Comparison of ENCODE assay signal across 8 cellular contexts in the genomic region with DNA sequence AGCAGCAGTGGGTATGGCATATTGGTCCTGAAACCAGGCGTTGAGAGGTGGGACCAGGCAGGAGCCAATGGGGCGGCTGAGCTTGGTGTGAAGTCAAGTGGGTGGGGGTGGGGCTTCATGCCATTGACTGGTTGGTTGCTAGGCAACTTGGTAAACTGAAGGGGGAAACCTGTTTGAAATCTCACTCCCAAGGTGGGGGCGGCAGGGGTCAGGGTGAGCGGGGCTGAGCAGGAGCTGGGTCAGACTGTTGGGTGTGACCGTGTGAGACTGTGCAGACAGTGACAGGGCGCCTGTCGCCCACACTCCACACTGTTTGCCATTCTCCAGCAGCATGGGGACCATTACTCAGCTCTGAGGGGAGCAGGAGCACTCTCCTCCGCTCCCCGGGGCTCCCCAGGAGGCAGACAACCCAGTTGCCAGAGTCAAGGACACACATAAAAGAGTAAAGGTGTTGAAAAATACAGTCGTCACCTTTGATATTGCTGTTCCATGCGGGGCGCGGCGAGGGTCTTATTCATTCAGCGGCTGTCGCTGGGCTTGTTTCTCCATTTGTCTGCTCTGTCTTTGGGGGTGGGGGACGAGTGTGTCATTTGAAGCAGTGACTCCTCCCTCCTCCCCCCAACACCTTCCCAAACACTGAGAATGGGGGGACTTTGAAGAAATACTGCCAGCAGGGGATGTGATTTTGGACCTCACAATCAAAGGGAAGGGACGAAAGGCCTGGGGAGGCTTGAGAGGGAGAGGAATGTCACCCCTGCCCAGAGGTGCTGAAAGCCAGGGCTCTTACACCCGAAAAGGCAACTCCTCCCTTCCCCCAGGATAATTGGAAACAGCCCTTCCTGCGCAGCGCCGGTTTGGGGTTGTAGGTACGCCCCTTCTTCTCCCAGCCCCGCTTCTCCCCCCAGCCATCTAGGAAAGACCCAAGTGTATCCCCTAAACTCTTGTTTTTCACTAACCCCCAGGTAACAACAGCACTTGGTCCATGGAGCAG. TPM values are rescaled to one million over a fixed set of nuclear protein-coding genes. Genes with fewer than 3 reads are reported as not detected.
DNase-seq lines count a peak whose midpoint lies in the region; TF ChIP-seq lines count a peak whose summit lies in the region.

No MANE protein-coding gene starts in this region.

- H3K27me3 ChIP-seq in HUES64 (ENCODE audit: insufficient read depth, low read length), result peaks cover 14% of the 10 kb centered on the region
- peaks cover 41% of the 10 kb centered on the region for H3K27me3 ChIP-seq in adipocyte (replicated peaks; ENCODE audit: control insufficient read depth, insufficient read depth, low read length)
- peaks cover 23% of the 10 kb centered on the region for H3K27me3 ChIP-seq in iPS-18a (ENCODE audit: control insufficient read depth, insufficient read depth, low read length)
- H3K27me3 ChIP-seq in prostate gland (replicated peaks; ENCODE audit: insufficient read depth), result no peaks in the 10 kb centered on the region

- intact Hi-C loops in prostate gland (cut with DNase I), result no loop called here

- H3K9me3 Mint-ChIP-seq in type B pancreatic cell, result no peaks in the 10 kb centered on the region

- no peaks in the 10 kb centered on the region for H3K36me3 Mint-ChIP-seq in type B pancreatic cell

- peak overlapping the region; percentile 91 for H3K4me3 Mint-ChIP-seq in type B pancreatic cell

- peak overlapping the region; percentile 55 for H3K9ac ChIP-seq in HUES64 (ENCODE audit: low read depth, low read length)
- no peak overlapping the region for H3K9ac ChIP-seq in adipocyte (ENCODE audit: low read length)
- H3K9ac ChIP-seq in iPS-18a (ENCODE audit: low read length), result peak overlapping the region; percentile 65

- peak overlapping the region; percentile 86 for H3K27ac Mint-ChIP-seq in type B pancreatic cell

- peak; percentile 57 for DNase-seq in AG20443 (ENCODE audit: low spot score)
- peak; percentile 57 for DNase-seq in adipocyte (ENCODE audit: low read depth)
- DNase-seq in type B pancreatic cell (ENCODE audit: extremely low spot score, unreplicated experiment), result no peak
- no peak for DNase-seq in NCI-H1694 treated with DMSO at 0.1 percent for 48 hours (lab: John Stamatoyannopoulos, UW)
- DNase-seq in NK-92 treated with Interleukin-12 subunit alpha and Interleukin-12 subunit beta, amount 100 ng/mL, for 24 hours (lab: John Stamatoyannopoulos, UW), result no peak
- DNase-seq in prostate gland (ENCODE audit: low spot score), result no peak

- H3K4me1 ChIP-seq in HUES64 (ENCODE audit: insufficient read depth, low read length), result peaks cover 8% of the 10 kb centered on the region
- peaks cover 11% of the 10 kb centered on the region for H3K4me1 ChIP-seq in adipocyte (ENCODE audit: control insufficient read depth, insufficient read depth, low read length)
- H3K4me1 ChIP-seq in iPS-18a (ENCODE audit: control insufficient read depth, low read depth, low read length), result peaks cover 24% of the 10 kb centered on the region
- peaks cover 7% of the 10 kb centered on the region for H3K4me1 ChIP-seq in prostate gland (replicated peaks)

- WGBS in HUES64, result 15% methylated on average over 23 of the region's 24 CpGs
- 45% methylated on average over 24 of the region's 24 CpGs for WGBS in prostate gland

- TF ChIP-seq CTCF in type B pancreatic cell (conservative IDR thresholded peaks at IDR 0.05) (no peak), prostate gland (IDR thresholded peaks at IDR 0.05) (no peak)

- TF ChIP-seq POLR2A in prostate gland (IDR thresholded peaks at IDR 0.05), result no peak

- H3K36me3 ChIP-seq in HUES64 (ENCODE audit: insufficient read depth, low read length) (peaks cover 12% of the 10 kb centered on the region), adipocyte (ENCODE audit: control insufficient read depth, insufficient read depth, low read length, severe bottlenecking) (peaks cover 10% of the 10 kb centered on the region), iPS-18a (ENCODE audit: control insufficient read depth, low read depth, low read length) (peaks cover 8% of the 10 kb centered on the region), prostate gland (peaks cover 0 to 7% of the 10 kb centered on the region in 2 donors)

- H3K4me3 ChIP-seq in HUES64 (ENCODE audit: low read length) (peak overlapping the region; percentile 64), adipocyte (ENCODE audit: low read length) (peak overlapping the region; percentile 60), iPS-18a (ENCODE audit: low read length) (peak overlapping the region; percentile 62), prostate gland (no peak overlapping the region)

- H3K9me3 ChIP-seq in HUES64 (ENCODE audit: insufficient read depth, low read depth, low read length) (no peaks in the 10 kb centered on the region), adipocyte (ENCODE audit: control insufficient read depth, low read length) (no peaks in the 10 kb centered on the region), iPS-18a (ENCODE audit: control insufficient read depth, low read depth, low read length) (no peaks in the 10 kb centered on the region), prostate gland (no peaks in the 10 kb centered on the region)

- peaks cover 20% of the 10 kb centered on the region for H3K27me3 Mint-ChIP-seq in type B pancreatic cell

- H3K27ac ChIP-seq in HUES64 (ENCODE audit: low read depth, low read length) (no peak overlapping the region), iPS-18a (ENCODE audit: low read length) (peak overlapping the region; percentile 29), prostate gland (no peak overlapping the region)

- peaks cover 30% of the 10 kb centered on the region for H3K4me1 Mint-ChIP-seq in type B pancreatic cell (ENCODE audit: unreplicated experiment)

RNA-seq across cellular contexts. Expression of a gene that starts 1.1 kb away (rescaled TPM):
- polyA plus RNA-seq in HUES64 (2013, experiment 1 of 2), result 14.7 TPM
- 24.0 TPM for polyA plus RNA-seq in HUES64 (2013, experiment 2 of 2)
- total RNA-seq in type B pancreatic cell (ENCODE audit: low replicate concordance) (11.4 and 79.5 TPM in 2 replicates), prostate gland (1 to 10 TPM; 3.0 to 5.5 TPM)

RNA-seq across cellular contexts. Expression of a gene that starts 13.7 kb away (rescaled TPM):
- polyA plus RNA-seq in HUES64 (2013, experiment 1 of 2), result 0.10 TPM
- polyA plus RNA-seq in HUES64 (2013, experiment 2 of 2), result 0.32 TPM
- total RNA-seq in type B pancreatic cell (ENCODE audit: low replicate concordance) (0.10 and 1.0 TPM in 2 replicates), prostate gland (1 to 10 TPM in 1 of 2 donors, under 1 TPM in 1; 0.09 to 4.9 TPM)

RNA-seq across cellular contexts. Expression of a gene that starts 15.6 kb away (rescaled TPM):
- 26.4 TPM for polyA plus RNA-seq in HUES64 (2013, experiment 1 of 2)
- polyA plus RNA-seq in HUES64 (2013, experiment 2 of 2), result 23.1 TPM
- total RNA-seq in type B pancreatic cell (ENCODE audit: low replicate concordance) (10.2 and 22.1 TPM in 2 replicates), prostate gland (1 to 10 TPM; 8.6 to 9.4 TPM)

RNA-seq across cellular contexts. Expression of a gene that starts 16.6 kb away (rescaled TPM):
- 135 TPM for polyA plus RNA-seq in HUES64 (2013, experiment 1 of 2)
- 133 TPM for polyA plus RNA-seq in HUES64 (2013, experiment 2 of 2)
- total RNA-seq in type B pancreatic cell (ENCODE audit: low replicate concordance) (80.7 and 123 TPM in 2 replicates), prostate gland (10 to 100 TPM; 52.3 to 65.0 TPM)

RNA-seq across cellular contexts. Expression of a gene that starts 53.2 kb away (rescaled TPM):
- 8.8 TPM for polyA plus RNA-seq in HUES64 (2013, experiment 1 of 2)
- polyA plus RNA-seq in HUES64 (2013, experiment 2 of 2), result 16.2 TPM
- total RNA-seq in type B pancreatic cell (ENCODE audit: low replicate concordance) (1.9 and 4.8 TPM in 2 replicates), prostate gland (10 to 100 TPM in 1 of 2 donors, under 1 TPM in 1; 0.82 to 11.7 TPM)

Comparison
In these comparisons a context has a peak if more than half of its experiments do, and no peak if none do; other contexts are left out.
1. DNase-seq: peak in AG20443 (single experiment) and adipocyte (single experiment); none in type B pancreatic cell (single experiment), NCI-H1694 treated with DMSO at 0.1 percent for 48 hours (single experiment), NK-92 treated with Interleukin-12 subunit alpha and Interleukin-12 subunit beta, amount 100 ng/mL, for 24 hours (single experiment) and prostate gland (single experiment).
2. H3K4me3 ChIP-seq: peak in HUES64 (single experiment), adipocyte (single experiment) and iPS-18a (single experiment); none in prostate gland (0 of 2).